ENCODE assay signal across 16 cellular contexts in the genomic region with DNA sequence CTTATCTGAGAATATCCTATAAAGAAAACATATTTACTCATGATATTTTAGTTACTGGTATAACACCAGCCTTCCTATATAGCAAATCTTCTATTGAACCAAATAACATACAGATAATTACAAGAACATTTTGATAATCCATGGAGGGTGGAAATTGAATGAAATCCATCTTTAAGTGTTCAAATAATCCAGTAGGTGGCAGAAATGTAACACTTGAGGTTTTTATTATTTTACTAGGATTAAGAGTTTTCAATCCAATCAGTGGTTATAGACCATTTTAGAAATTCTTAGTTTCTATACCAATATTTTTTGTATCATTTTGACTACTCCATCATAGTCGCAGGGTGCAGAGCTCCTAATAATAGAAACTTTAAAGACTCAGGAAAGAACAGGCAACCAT.
DNase-seq lines count a peak whose midpoint lies in the region; ATAC-seq, FAIRE-seq and TF ChIP-seq lines count a peak whose summit lies in the region.
"Had no signal": no experiment of that assay in that cellular context is flagged by ENCODE, and none has a peak within 500 bp of the region (broad histone marks: within the 10 kb centered on the region; RNA-seq: fewer than 3 reads in every experiment).

No MANE protein-coding gene starts in this region.

- BruUV-seq in GM12878 (replicated peaks; lab: Mats Ljungman, UMichigan) = no TSS peak

- H3K27ac ChIP-seq in GM12878 (ENCODE audit: control insufficient read depth, insufficient read depth) = no peak overlapping the region
- no peak overlapping the region for H3K27ac ChIP-seq in psoas muscle
- H3K27ac ChIP-seq in Karpas-422 (ENCODE audit: low read length) = no peak overlapping the region
- H3K27ac ChIP-seq: SJCRH30, uterus had no signal

- TF ChIP-seq RAD21 in GM12878 (IDR thresholded peaks at IDR 0.05; ENCODE audit: insufficient read depth, low read depth, low read length) = peak; percentile 23; the same call in 1 of the 2 replicates

- H3K4me1 ChIP-seq in GM12878 (ENCODE audit: control insufficient read depth, insufficient read depth, low read length) (no peaks in the 10 kb centered on the region), psoas muscle (no peaks in the 10 kb centered on the region), Karpas-422 (ENCODE audit: low read length) (no peaks in the 10 kb centered on the region)
- H3K4me1 ChIP-seq: SJCRH30, uterus had no signal

- H3K4me3 ChIP-seq in LNCaP clone FGC (ENCODE audit: low read depth, low read length) (no peak overlapping the region), GM12878 (no peak overlapping the region), psoas muscle (no peak overlapping the region), Karpas-422 (ENCODE audit: low read length) (no peak overlapping the region)
- H3K4me3 ChIP-seq: SJCRH30, uterus had no signal

- peak; percentile 0 for DNase-seq in NCI-H2171 treated with DMSO at 0.1 percent for 48 hours (lab: John Stamatoyannopoulos, UW)
- DNase-seq in NCI-H2171 (lab: John Stamatoyannopoulos, UW) = no peak
- no peak for DNase-seq in LNCaP clone FGC (ENCODE audit: low read depth)
- DNase-seq in GM12878 (ENCODE audit: low read depth, low spot score) = no peak
- no peak for DNase-seq in psoas muscle
- no peak for DNase-seq in Karpas-422
- no peak for DNase-seq in KG1 (lab: John Stamatoyannopoulos, UW)
- no peak for DNase-seq in activated CD8-positive, alpha-beta memory T cell treated with anti-CD3 and anti-CD28 coated beads, Interleukin-2, amount 50 U/mL, for 48 hours
- DNase-seq: cerebellar nuclear complex; EL; posterior cingulate gyrus; SJCRH30; stimulated activated CD4-positive, alpha-beta T cell treated with anti-CD3 and anti-CD28 coated beads, Interleukin-2, amount 100 ng/mL, for 24 hours; uterus had no signal

- POLR2A ChIA-PET in GM12878 (lab: Charles Lee) = no interaction called here

- TF ChIP-seq CTCF in LNCaP clone FGC (IDR thresholded peaks at IDR 0.05; ENCODE audit: control insufficient read depth, extremely low read depth, insufficient read depth) = peak; percentile 38; the same call in 1 of the 2 replicates
- TF ChIP-seq CTCF in GM12878 (IDR thresholded peaks at IDR 0.05 in 2 of 3, conservative IDR thresholded peaks at IDR 0.05 in 1 of 3; ENCODE audit: control insufficient read depth in 2 of 3, extremely low read depth in 1 of 3, insufficient read depth in 1 of 3, low read depth in 3 of 3, low read length in 3 of 3) = peak in 1 of 3 experiments; percentile 7; a peak in 1 of 6 replicates
- TF ChIP-seq CTCF in psoas muscle (IDR thresholded peaks at IDR 0.05) = peak; percentile 14

- in situ Hi-C loops in GM12878 (cut with MboI) = no loop called here

- ATAC-seq in GM12878 (no peak), psoas muscle (no peak)
- ATAC-seq: stimulated activated memory B cell treated with anti-CD40 and anti-IgM and Interleukin-4, amounts not matched to agents 10 μg/mL and 1 μg/mL and 100 μg/mL, for 72 hours; WTC11 had no signal

- CTCF ChIA-PET in GM12878 (lab: Yijun Ruan, JAX) = interaction anchor here (1.0 kb wide), 1 partner anchor 16 kb away, joined by 4 read pairs; no protein-coding TSS in a partner anchor

- RAD21 ChIA-PET in GM12878 (lab: Charles Lee; ENCODE audit: unreplicated experiment) = no interaction called here

- no peak overlapping the region for H2AFZ ChIP-seq in GM12878 (ENCODE audit: control insufficient read depth, low read depth, low read length)
- H2AFZ ChIP-seq in Karpas-422 (ENCODE audit: low read length) = no peak overlapping the region

- intact Hi-C loops in GM12878 (cut with micrococcal nuclease; ENCODE audit: unreplicated experiment) = loop anchor here (5.0 kb wide), 1 partner anchor 821 kb away; no protein-coding TSS in a partner anchor
- intact Hi-C loops in psoas muscle (cut with DNase I) = loop anchor here in 1 of 2 donors (5.0 kb wide), 1 partner anchor 821 kb away; no protein-coding TSS in a partner anchor

- H3K36me3 ChIP-seq in GM12878 (ENCODE audit: control insufficient read depth in 2 of 2, insufficient read depth in 2 of 2, low read length in 1 of 2) = no peaks in the 10 kb centered on the region
- H3K36me3 ChIP-seq in psoas muscle (ENCODE audit: insufficient read depth in 1 of 2, low read depth in 1 of 2) = no peaks in the 10 kb centered on the region
- H3K36me3 ChIP-seq in Karpas-422 (ENCODE audit: insufficient read depth, low read length) = no peaks in the 10 kb centered on the region
- H3K36me3 ChIP-seq: SJCRH30, uterus had no signal

- no peaks in the 10 kb centered on the region for H3K79me2 ChIP-seq in GM12878 (ENCODE audit: control insufficient read depth, insufficient read depth, low read length)
- H3K79me2 ChIP-seq in Karpas-422 (ENCODE audit: low read length) = no peaks in the 10 kb centered on the region

- FAIRE-seq in GM12878 (lab: Jason Lieb, UNC) = no peak

- H3K9me2 ChIP-seq in Karpas-422 (replicated peaks; ENCODE audit: insufficient read depth, low read length) = no peaks in the 10 kb centered on the region

- SMC1A ChIA-PET in GM12878 (lab: Charles Lee; ENCODE audit: uncharacterized antibody, unreplicated experiment) = no interaction called here

- H4K20me1 ChIP-seq in GM12878 (ENCODE audit: control insufficient read depth, insufficient read depth) (no peaks in the 10 kb centered on the region), Karpas-422 (ENCODE audit: insufficient read depth, low read depth, low read length) (no peaks in the 10 kb centered on the region)

- no peak overlapping the region for H3K9ac ChIP-seq in GM12878 (ENCODE audit: control insufficient read depth, insufficient read depth, low read length)
- no peak overlapping the region for H3K9ac ChIP-seq in Karpas-422 (ENCODE audit: low read length)

- H3K27me3 ChIP-seq in GM12878 (replicated peaks in 1 of 2; ENCODE audit: control insufficient read depth in 2 of 2, insufficient read depth in 2 of 2, low read length in 1 of 2) (no peaks in the 10 kb centered on the region), psoas muscle (ENCODE audit: insufficient read depth in 3 of 3, low read length in 2 of 3) (no peaks in the 10 kb centered on the region), Karpas-422 (ENCODE audit: low read length) (no peaks in the 10 kb centered on the region)
- H3K27me3 ChIP-seq: SJCRH30, uterus had no signal

- TF ChIP-seq EP300 in GM12878 (IDR thresholded peaks at IDR 0.05; ENCODE audit: borderline replicate concordance in 1 of 2, control insufficient read depth in 1 of 2, low read depth in 2 of 2, low read length in 2 of 2) = no peak

- H3K4me2 ChIP-seq in GM12878 (ENCODE audit: control insufficient read depth, insufficient read depth) = no peak overlapping the region
- no peak overlapping the region for H3K4me2 ChIP-seq in Karpas-422 (ENCODE audit: low read depth, low read length, poor library complexity, severe bottlenecking)

- TF ChIP-seq POLR2A in GM12878 (IDR thresholded peaks at IDR 0.05; ENCODE audit: low read depth, low read length) = no peak

- H3K9me3 ChIP-seq in GM12878 (replicated peaks; ENCODE audit: control insufficient read depth, insufficient read depth, low read length) (no peaks in the 10 kb centered on the region), psoas muscle (no peaks in the 10 kb centered on the region), Karpas-422 (ENCODE audit: low read length) (no peaks in the 10 kb centered on the region)
- H3K9me3 ChIP-seq: SJCRH30, uterus had no signal

- 5% methylated on average over 1 of the region's 1 CpG for WGBS in GM12878 (ENCODE audit: insufficient coverage, insufficient replicate concordance, low lambda C conversion rate, missing lambda C conversion rate)
- WGBS in psoas muscle, 3 donors = 66 to 82% (median 76%) methylated on average over 1 of the region's 1 CpG

TF ChIP-seq in GM12878, 131 proteins besides CTCF, POLR2A, EP300 and RAD21:
- TF ChIP-seq SMAD1 (IDR thresholded peaks at IDR 0.05; ENCODE audit: low read depth, partially characterized antibody) = no peak
- TF ChIP-seq BRCA1 (IDR thresholded peaks at IDR 0.05; ENCODE audit: low read depth, low read length) = no peak
- no peak for TF ChIP-seq HDAC2 (IDR thresholded peaks at IDR 0.05)
- TF ChIP-seq ATF7 (IDR thresholded peaks at IDR 0.05; ENCODE audit: low read depth) = no peak
- TF ChIP-seq MTA3 (IDR thresholded peaks at IDR 0.05; ENCODE audit: borderline replicate concordance, low read length) = no peak
- no peak for TF ChIP-seq RUNX3 (IDR thresholded peaks at IDR 0.05; ENCODE audit: low read length)
